Comparison of ENCODE assay signal across 9 cellular contexts in the genomic region with DNA sequence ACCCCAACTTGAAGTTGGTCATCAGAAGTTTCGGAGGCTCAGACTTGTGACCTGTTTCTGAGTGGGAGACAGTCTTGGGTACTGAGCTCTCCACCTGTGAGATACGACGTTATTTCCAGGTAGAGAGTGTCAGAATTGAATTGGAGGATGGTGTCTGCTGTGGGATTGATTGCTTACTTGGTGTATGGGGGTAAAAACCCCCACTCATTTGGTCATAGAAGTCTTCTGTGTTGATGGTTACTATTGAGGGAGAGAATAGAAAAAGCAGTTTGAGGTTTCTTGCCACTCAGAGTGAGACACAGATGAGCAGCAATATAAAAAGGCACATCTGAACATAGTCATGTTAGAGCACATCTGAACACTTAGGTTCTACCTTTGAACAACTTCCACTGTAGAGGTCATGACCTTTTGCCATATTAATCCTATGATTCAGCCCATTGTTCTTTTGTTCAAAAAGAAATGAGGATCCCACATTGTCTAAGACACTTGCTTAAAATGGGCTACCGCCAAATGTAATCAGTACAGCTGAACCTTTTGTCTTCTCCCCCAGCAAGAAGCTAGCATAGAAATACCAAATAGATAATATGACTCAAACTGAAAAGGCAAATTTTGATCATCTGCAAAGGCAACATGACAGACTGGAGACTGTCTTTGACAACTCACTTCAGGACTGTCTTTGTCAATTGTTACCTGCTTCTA.
DNase-seq lines count a peak whose midpoint lies in the region; ATAC-seq and TF ChIP-seq lines count a peak whose summit lies in the region.
"Had no signal": no experiment of that assay in that cellular context is flagged by ENCODE, and none has a peak within 500 bp of the region (broad histone marks: within the 10 kb centered on the region; RNA-seq: fewer than 3 reads in every experiment).

No MANE protein-coding gene starts in this region.

- no peak overlapping the region for H3K4me3 ChIP-seq in endodermal cell (ENCODE audit: low read length)
- no peak overlapping the region for H3K4me3 ChIP-seq in CD4-positive, alpha-beta memory T cell (ENCODE audit: low read length in 2 of 2)

- no peaks in the 10 kb centered on the region for H3K9me3 Mint-ChIP-seq in endodermal cell
- no peaks in the 10 kb centered on the region for H3K9me3 Mint-ChIP-seq in CD4-positive, alpha-beta memory T cell
- H3K9me3 Mint-ChIP-seq: nephron had no signal

- TF ChIP-seq CTCF in GM10266 (IDR thresholded peaks at IDR 0.05; ENCODE audit: control insufficient read depth, insufficient read depth, low read depth, missing control alignments) (no peak), endodermal cell (conservative IDR thresholded peaks at IDR 0.05) (no peak)

- H3K36me3 Mint-ChIP-seq in T-helper 17 cell (ENCODE audit: low read depth) (peaks cover 2% of the 10 kb centered on the region), endodermal cell (ENCODE audit: low read depth) (no peaks in the 10 kb centered on the region)
- H3K36me3 Mint-ChIP-seq in CD4-positive, alpha-beta memory T cell: no peaks in the 10 kb centered on the region

- peak; percentile 72 for ATAC-seq in HG02938 (IDR thresholded peaks at IDR 0.05; ENCODE audit: unreplicated experiment)
- ATAC-seq in T-helper 17 cell: peak; percentile 35

- DNase-seq in GM10266 (ENCODE audit: extremely low spot score) (peak; percentile 41), GM19238 (ENCODE audit: insufficient read length, low spot score) (peak; percentile 12), T-helper 17 cell (no peak), cerebellar nuclear complex (lab: John Stamatoyannopoulos, UW) (no peak), endodermal cell (no peak)
- DNase-seq in effector CD8-positive, alpha-beta T cell (lab: John Stamatoyannopoulos, UW): no peak
- no peak for DNase-seq in CD4-positive, alpha-beta memory T cell

- H3K27ac Mint-ChIP-seq in T-helper 17 cell: no peak overlapping the region
- no peak overlapping the region for H3K27ac Mint-ChIP-seq in endodermal cell
- peak overlapping the region in 1 of 7 donors; percentile 13 for H3K27ac Mint-ChIP-seq in CD4-positive, alpha-beta memory T cell
- H3K27ac Mint-ChIP-seq: nephron had no signal

- 89 to 93% methylated on average over 1 to 4 of the region's 4 CpGs for WGBS in endodermal cell (ENCODE audit: insufficient coverage in 1 of 2, insufficient read length in 1 of 2), 2 experiments

- H3K4me1 Mint-ChIP-seq in T-helper 17 cell (peaks cover 27% of the 10 kb centered on the region), endodermal cell (peaks cover 8% of the 10 kb centered on the region)
- H3K4me1 Mint-ChIP-seq in CD4-positive, alpha-beta memory T cell: peaks cover 15 to 25% (median 22%) of the 10 kb centered on the region in 4 donors
- H3K4me1 Mint-ChIP-seq: nephron had no signal

- H3K4me1 ChIP-seq in endodermal cell (ENCODE audit: control insufficient read depth, insufficient read depth, low read length): no peaks in the 10 kb centered on the region
- H3K4me1 ChIP-seq in CD4-positive, alpha-beta memory T cell (ENCODE audit: insufficient read depth, low read length): peaks cover 32% of the 10 kb centered on the region

- H3K27me3 Mint-ChIP-seq in T-helper 17 cell (peaks cover 32% of the 10 kb centered on the region), endodermal cell (ENCODE audit: insufficient read depth) (no peaks in the 10 kb centered on the region)
- peaks cover 3 to 8% of the 10 kb centered on the region in 2 donors for H3K27me3 Mint-ChIP-seq in CD4-positive, alpha-beta memory T cell

- POLR2A ChIA-PET in CD4-positive, alpha-beta memory T cell (lab: Charles Lee; ENCODE audit: partially characterized antibody): no interaction called here

- no peak overlapping the region for H3K27ac ChIP-seq in endodermal cell (ENCODE audit: low read depth, low read length)
- no peak overlapping the region for H3K27ac ChIP-seq in CD4-positive, alpha-beta memory T cell (ENCODE audit: low read depth, low read length)

- CTCF ChIA-PET in CD4-positive, alpha-beta memory T cell (lab: Charles Lee; ENCODE audit: partially characterized antibody): no interaction called here

- H3K27me3 ChIP-seq in endodermal cell (ENCODE audit: control insufficient read depth, insufficient read depth, low read length, poor library complexity, severe bottlenecking): no peaks in the 10 kb centered on the region
- H3K27me3 ChIP-seq in CD4-positive, alpha-beta memory T cell (ENCODE audit: insufficient read depth, low read length): no peaks in the 10 kb centered on the region

- H3K4me3 Mint-ChIP-seq in T-helper 17 cell (peak overlapping the region; percentile 55), endodermal cell (no peak overlapping the region)
- H3K4me3 Mint-ChIP-seq in CD4-positive, alpha-beta memory T cell: peak overlapping the region in 1 of 8 donors; percentile 30
- H3K4me3 Mint-ChIP-seq: nephron had no signal

- H3K9ac ChIP-seq in endodermal cell (ENCODE audit: extremely low read depth, low read length, poor library complexity, severe bottlenecking): no peak overlapping the region

- intact Hi-C loops in CD4-positive, alpha-beta memory T cell (cut with micrococcal nuclease): no loop called here

- H3K36me3 ChIP-seq in endodermal cell (ENCODE audit: control insufficient read depth, insufficient read depth, low read length): no peaks in the 10 kb centered on the region
- H3K36me3 ChIP-seq in CD4-positive, alpha-beta memory T cell (ENCODE audit: insufficient read depth, low read length): no peaks in the 10 kb centered on the region

- no peaks in the 10 kb centered on the region for H3K9me3 ChIP-seq in T-helper 17 cell (ENCODE audit: control insufficient read depth, low read length, poor library complexity, severe bottlenecking)
- H3K9me3 ChIP-seq in endodermal cell (ENCODE audit: control insufficient read depth, low read length): no peaks in the 10 kb centered on the region
- H3K9me3 ChIP-seq in CD4-positive, alpha-beta memory T cell (ENCODE audit: control insufficient read depth in 1 of 2, low read length in 2 of 2): no peaks in the 10 kb centered on the region

Comparison
In these comparisons a context has a peak if more than half of its experiments do, and no peak if none do; other contexts are left out.
1. DNase-seq: peak in GM10266 (single experiment) and GM19238 (single experiment); none in T-helper 17 cell (0 of 3), cerebellar nuclear complex (0 of 2), effector CD8-positive, alpha-beta T cell (single experiment), endodermal cell (single experiment) and CD4-positive, alpha-beta memory T cell (0 of 5).